In the genomic region with DNA sequence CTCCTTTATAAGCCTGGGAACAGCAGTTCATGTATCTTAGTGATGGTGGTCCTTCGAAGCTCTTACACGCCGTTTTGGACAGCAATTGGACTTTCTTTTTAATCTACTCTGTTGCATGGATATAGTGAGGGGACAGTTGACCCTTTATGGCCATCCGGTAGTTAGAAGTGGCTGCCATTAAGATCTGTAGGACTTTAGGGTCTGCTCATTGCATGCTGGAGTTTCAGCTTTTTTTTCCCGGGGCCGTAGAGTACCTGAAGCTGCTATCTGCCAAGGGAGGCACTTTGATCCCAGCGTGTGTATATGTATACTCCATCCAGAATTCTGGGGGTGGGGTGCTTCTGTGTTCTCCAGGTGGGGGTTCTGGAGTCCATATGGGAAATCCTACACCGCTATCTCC, we compare ENCODE assay signal across 10 cellular contexts. TPM values are rescaled to one million over a fixed set of nuclear protein-coding genes. Genes with fewer than 3 reads are reported as not detected.
DNase-seq lines count a peak whose midpoint lies in the region; ATAC-seq, FAIRE-seq and TF ChIP-seq lines count a peak whose summit lies in the region.
"Had no signal": no experiment of that assay in that cellular context is flagged by ENCODE, and none has a peak within 500 bp of the region (broad histone marks: within the 10 kb centered on the region; RNA-seq: fewer than 3 reads in every experiment).

No MANE protein-coding gene starts in this region.

- H3K36me3 ChIP-seq in SK-N-SH (replicated peaks in 1 of 2; ENCODE audit: control insufficient read depth in 1 of 2, insufficient read depth in 2 of 2, low read length in 1 of 2) (peaks cover 0 to 33% of the 10 kb centered on the region in 2 experiments), SU-DHL-6 (ENCODE audit: low read length) (no peaks in the 10 kb centered on the region), skeletal muscle tissue (ENCODE audit: control insufficient read depth in 3 of 3, insufficient read depth in 3 of 3, low read length in 3 of 3) (peaks cover 0 to 11% (median 6%) of the 10 kb centered on the region in 3 donors), small intestine (ENCODE audit: control insufficient read depth in 2 of 2, insufficient read depth in 2 of 2, low read length in 2 of 2) (no peaks in the 10 kb centered on the region), uterus (no peaks in the 10 kb centered on the region)

- POLR2A ChIA-PET in SK-N-SH (lab: Yijun Ruan, JAX) = interaction anchor here (0.7 kb wide), 1 partner anchor 16 kb away, joined by 3 read pairs; no protein-coding TSS in a partner anchor

- H3K4me1 ChIP-seq in SK-N-SH (ENCODE audit: control insufficient read depth in 1 of 2, insufficient read depth in 2 of 2, low read depth in 1 of 2, low read length in 1 of 2) (peaks cover 23 to 37% of the 10 kb centered on the region in 2 experiments; a peak in 3 of 4 replicates), skeletal muscle tissue (ENCODE audit: control insufficient read depth in 3 of 3, insufficient read depth in 3 of 3, low read length in 3 of 3) (peaks cover 33 to 38% (median 33%) of the 10 kb centered on the region in 3 donors), small intestine (ENCODE audit: control insufficient read depth in 2 of 2, insufficient read depth in 1 of 2, low read depth in 1 of 2, low read length in 1 of 2) (peaks cover 0 to 4% of the 10 kb centered on the region in 2 donors), uterus (peaks cover 0 to 9% of the 10 kb centered on the region in 2 donors)

- 98% methylated on average over 8 of the region's 8 CpGs for WGBS in SK-N-SH (ENCODE audit: low lambda C conversion rate)
- 61 to 85% (median 80%) methylated on average over 8 of the region's 8 CpGs for WGBS in small intestine, 3 donors

- H3F3A ChIP-seq in SK-N-SH (replicated peaks; ENCODE audit: insufficient read depth) (peaks cover 19% of the 10 kb centered on the region), SU-DHL-6 (ENCODE audit: insufficient read depth) (no peaks in the 10 kb centered on the region; the same call in 1 of the 2 replicates)

- ATAC-seq in SK-N-SH treated with all-trans-retinoic acid at 6 μM for 48 hours = no peak

- H3K9me3 ChIP-seq in SK-N-SH (no peaks in the 10 kb centered on the region), SU-DHL-6 (ENCODE audit: insufficient read depth, low read length) (no peaks in the 10 kb centered on the region), iPS-18c (ENCODE audit: control insufficient read depth, insufficient read depth, low read length) (no peaks in the 10 kb centered on the region), skeletal muscle tissue (ENCODE audit: control insufficient read depth in 3 of 3, low read length in 3 of 3) (no peaks in the 10 kb centered on the region), small intestine (ENCODE audit: control insufficient read depth, low read depth) (no peaks in the 10 kb centered on the region), uterus (no peaks in the 10 kb centered on the region)

- no peak for TF ChIP-seq EP300 in SK-N-SH (IDR thresholded peaks at IDR 0.05; ENCODE audit: borderline replicate concordance in 1 of 2, low read depth in 1 of 2, low read length in 1 of 2)

- no peak for TF ChIP-seq RAD21 in SK-N-SH (IDR thresholded peaks at IDR 0.05; ENCODE audit: low read length)

- H3K9ac ChIP-seq in SK-N-SH = peak overlapping the region; percentile 79
- H3K9ac ChIP-seq in SU-DHL-6 (ENCODE audit: low read length) = peak overlapping the region; percentile 86
- peak overlapping the region; percentile 79 to 95 (median 90) for H3K9ac ChIP-seq in skeletal muscle tissue (ENCODE audit: low read depth in 1 of 3, low read length in 3 of 3)

- peak overlapping the region; percentile 91 for H3K4me2 ChIP-seq in SK-N-SH
- H3K4me2 ChIP-seq in SU-DHL-6 (ENCODE audit: low read depth, low read length, poor library complexity, severe bottlenecking) = peak overlapping the region; percentile 87

- no peak for TF ChIP-seq CTCF in SK-N-SH (IDR thresholded peaks at IDR 0.05)
- no peak for TF ChIP-seq CTCF in SU-DHL-6 (IDR thresholded peaks at IDR 0.05; ENCODE audit: insufficient read depth, low read length, poor library complexity, severe bottlenecking)
- TF ChIP-seq CTCF in uterus (IDR thresholded peaks at IDR 0.05) = no peak

- intact Hi-C loops in uterus (cut with DNase I; ENCODE audit: low total_unique reads) = no loop called here

- H3K79me2 ChIP-seq in SK-N-SH (ENCODE audit: insufficient read depth) (peaks cover 15% of the 10 kb centered on the region; the same call in 1 of the 2 replicates), SU-DHL-6 (ENCODE audit: insufficient read depth, low read length) (peaks cover 27% of the 10 kb centered on the region)

- H3K27ac ChIP-seq in SK-N-SH (ENCODE audit: low read depth in 2 of 2, low read length in 1 of 2) (peak overlapping the region; percentile 1 to 93; a peak in 2 of 4 replicates), SU-DHL-6 (ENCODE audit: low read depth, low read length) (no peak overlapping the region), skeletal muscle tissue (ENCODE audit: low read depth, low read length) (no peak overlapping the region), small intestine (ENCODE audit: low read depth in 1 of 2, low read length in 1 of 2) (no peak overlapping the region), uterus (peak overlapping the region in 1 of 2 donors; percentile 98)

- CTCF ChIA-PET in SK-N-SH (lab: Yijun Ruan, JAX) = interaction anchor here (0.6 to 9.9 kb wide), 10 partner anchors 24 to 200 kb away, joined by 3 to 143 read pairs (median 5); a partner anchor contains a TSS

- H4K20me1 ChIP-seq in SK-N-SH (ENCODE audit: insufficient read depth) = no peaks in the 10 kb centered on the region; the same call in 1 of the 2 replicates
- no peaks in the 10 kb centered on the region for H4K20me1 ChIP-seq in SU-DHL-6 (ENCODE audit: low read depth, low read length)

- H2AFZ ChIP-seq in SK-N-SH (ENCODE audit: low read depth) (no peak overlapping the region), SU-DHL-6 (ENCODE audit: low read depth, low read length, severe bottlenecking) (no peak overlapping the region)

- no peak for FAIRE-seq in small intestine (lab: Jason Lieb, UNC)
- FAIRE-seq: frontal cortex had no signal

- TF ChIP-seq POLR2A in uterus (IDR thresholded peaks at IDR 0.05) = no peak

- H3K4me3 ChIP-seq in SK-N-SH (ENCODE audit: low read depth in 2 of 2, low read length in 1 of 2) (peak overlapping the region; percentile 72 to 77; a peak in 3 of 4 replicates), SU-DHL-6 (ENCODE audit: insufficient read depth, low read length, poor library complexity, severe bottlenecking) (peak overlapping the region; percentile 71), iPS-18c (ENCODE audit: insufficient read depth, low read depth, low read length) (peak overlapping the region; percentile 79; the same call in 1 of the 2 replicates), skeletal muscle tissue (ENCODE audit: low read length in 3 of 3) (peak overlapping the region; percentile 84 to 98 (median 85)), small intestine (ENCODE audit: low read depth in 1 of 2, low read length in 2 of 2) (no peak overlapping the region), uterus (no peak overlapping the region)

- H3K9me2 ChIP-seq in SK-N-SH (no peaks in the 10 kb centered on the region), SU-DHL-6 (replicated peaks; ENCODE audit: insufficient read depth, low read length) (no peaks in the 10 kb centered on the region)

- H3K27me3 ChIP-seq in SK-N-SH (ENCODE audit: insufficient read depth) (no peaks in the 10 kb centered on the region), SU-DHL-6 (ENCODE audit: low read length) (no peaks in the 10 kb centered on the region), skeletal muscle tissue (ENCODE audit: control insufficient read depth in 3 of 3, insufficient read depth in 3 of 3, low read length in 3 of 3) (no peaks in the 10 kb centered on the region), small intestine (ENCODE audit: control insufficient read depth in 2 of 2, insufficient read depth in 2 of 2, low read length in 2 of 2) (no peaks in the 10 kb centered on the region), uterus (no peaks in the 10 kb centered on the region)

- DNase-seq in SK-N-SH = no peak
- DNase-seq in small intestine = no peak
- no peak for DNase-seq in medulla oblongata (ENCODE audit: extremely low spot score)
- DNase-seq in uterus = no peak
- DNase-seq: 8988T had no signal

TF ChIP-seq in SK-N-SH treated with all-trans-retinoic acid at 6 μM for 48 hours, 23 proteins besides CTCF, POLR2A, EP300 and RAD21 (continues in another document):
- TF ChIP-seq ZFP30 (CRISPR knock-in tag; IDR thresholded peaks at IDR 0.05) = no peak

RNA-seq across cellular contexts. Expression of a gene that starts 1.2 kb away (rescaled TPM):
- 8.8 and 9.8 TPM in 2 replicates for polyA plus RNA-seq in SK-N-SH (2012; rRNA removed)
- polyA plus RNA-seq in SK-N-SH (2012; cell fraction: cytosol; rRNA removed) = 8.5 and 9.4 TPM in 2 replicates
- polyA plus RNA-seq in SK-N-SH (2012; cell fraction: nucleus; rRNA removed) = 11.6 and 16.8 TPM in 2 replicates
- total RNA-seq in skeletal muscle tissue = 3.7 TPM
- polyA plus RNA-seq in small intestine = 1 to 10 TPM; 4.9 to 7.9 (median 4.9) TPM
- total RNA-seq in uterus = 10 to 100 TPM in 3 of 4 donors, 1 to 10 TPM in 1; 3.1 to 17.6 (median 16.2) TPM

RNA-seq across cellular contexts. Expression of a gene that starts 1.7 kb away (rescaled TPM):
- polyA plus RNA-seq in SK-N-SH (2012; rRNA removed) (133 and 202 TPM in 2 replicates), small intestine (100 to 1,000 TPM in 1 of 3 donors, 10 to 100 TPM in 2; 70.0 to 142 (median 76.7) TPM)
- 105 and 121 TPM in 2 replicates for polyA plus RNA-seq in SK-N-SH (2012; cell fraction: cytosol; rRNA removed)
- polyA plus RNA-seq in SK-N-SH (2012; cell fraction: nucleus; rRNA removed) = 74.0 and 122 TPM in 2 replicates
- total RNA-seq in skeletal muscle tissue (50.1 TPM), uterus (10 to 100 TPM in 3 of 4 donors, 1 to 10 TPM in 1; 3.6 to 94.7 (median 48.1) TPM)

RNA-seq across cellular contexts. Expression of a gene that starts 4.2 kb away (rescaled TPM):
- polyA plus RNA-seq in SK-N-SH (2012; rRNA removed) (0.83 and 1.2 TPM in 2 replicates), small intestine (10 to 100 TPM in 1 of 3 donors, 1 to 10 TPM in 2; 3.8 to 17.5 (median 8.9) TPM)
- polyA plus RNA-seq in SK-N-SH (2012; cell fraction: cytosol; rRNA removed) = 0.18 and 0.53 TPM in 2 replicates
- polyA plus RNA-seq in SK-N-SH (2012; cell fraction: nucleus; rRNA removed) = 10.9 and 14.0 TPM in 2 replicates
- total RNA-seq in skeletal muscle tissue (7.3 TPM), uterus (10 to 100 TPM in 3 of 4 donors, 1 to 10 TPM in 1; 7.3 to 68.1 (median 28.1) TPM)

RNA-seq across cellular contexts. Expression of a gene that starts 25.0 kb away (rescaled TPM):
- polyA plus RNA-seq in SK-N-SH (2012; rRNA removed) (1.4 and 2.6 TPM in 2 replicates), small intestine (10 to 100 TPM in 2 of 3 donors, 1 to 10 TPM in 1; 8.4 to 26.1 (median 11.2) TPM)
- polyA plus RNA-seq in SK-N-SH (2012; cell fraction: cytosol; rRNA removed) = 1.5 and 2.1 TPM in 2 replicates
- polyA plus RNA-seq in SK-N-SH (2012; cell fraction: nucleus; rRNA removed) = 12.6 and 12.7 TPM in 2 replicates
- total RNA-seq in skeletal muscle tissue (2.6 TPM), uterus (10 to 100 TPM in 1 of 4 donors, 1 to 10 TPM in 3; 2.6 to 47.9 (median 4.4) TPM)

RNA-seq across cellular contexts. Expression of a gene that starts 29.6 kb away (rescaled TPM):
- polyA plus RNA-seq in SK-N-SH (2012; rRNA removed) = 55.2 and 56.2 TPM in 2 replicates
- polyA plus RNA-seq in SK-N-SH (2012; cell fraction: cytosol; rRNA removed) = 26.4 and 34.7 TPM in 2 replicates
- 200 and 219 TPM in 2 replicates for polyA plus RNA-seq in SK-N-SH (2012; cell fraction: nucleus; rRNA removed)
- total RNA-seq in skeletal muscle tissue = 76.2 TPM
- polyA plus RNA-seq in small intestine = 10 to 100 TPM; 23.7 to 60.4 (median 25.7) TPM
- 100 to 1,000 TPM in 3 of 4 donors, 10 to 100 TPM in 1; 81.0 to 165 (median 133) TPM for total RNA-seq in uterus

Comparison
In these comparisons a context has a peak if more than half of its experiments do, and no peak if none do; other contexts are left out.
1. H3K27ac ChIP-seq: peak in SK-N-SH (2 of 2); none in SU-DHL-6 (single experiment), skeletal muscle tissue (single experiment) and small intestine (0 of 2).
2. H3K4me3 ChIP-seq: peak in SK-N-SH (2 of 2), SU-DHL-6 (single experiment), iPS-18c (single experiment) and skeletal muscle tissue (3 of 3); none in small intestine (0 of 2) and uterus (0 of 2).
3. Peak in every context shown above with its lines, with median percentiles within 50 percentile points of each other: H3K9ac ChIP-seq.